Comparison of ENCODE assay signal across 33 cellular contexts in genomic region chr10:123446449-123447156, GRCh38.
"Had no signal": no experiment of that assay in that cellular context is flagged by ENCODE, and none has a peak within 500 bp of the region (broad histone marks: within the 10 kb centered on the region; RNA-seq: fewer than 3 reads in every experiment).

No MANE protein-coding gene starts in this region.

- H3K27me3 ChIP-seq: gastrocnemius medialis, ovary, right lobe of liver, upper lobe of right lung had no signal

- H3K9me3 ChIP-seq: gastrocnemius medialis, left ventricle myocardium inferior, mucosa of descending colon, right lobe of liver, thoracic aorta, upper lobe of right lung had no signal

- H3K36me3 Mint-ChIP-seq: activated naive CD4-positive, alpha-beta T cell treated with anti-CD3 and anti-CD28 coated beads, Interleukin-2, amount 50 U/mL, for 24 hours; natural killer cell treated with Interleukin-12 subunit alpha and Interleukin-12 subunit beta and Interleukin-15 and Interleukin-18, amount 100 ng/mL, for 72 hours; stimulated activated effector memory CD8-positive, alpha-beta T cell treated with anti-CD3 and anti-CD28 coated beads, Interleukin-12 subunit alpha, Interleukin-12 subunit beta, amount 100 ng/mL, for 72 hours had no signal

- H3K9me3 Mint-ChIP-seq: activated CD4-positive, alpha-beta memory T cell treated with anti-CD3 and anti-CD28 coated beads, Interleukin-2, amount 10 ng/mL, durations not matched to agents 7 days and 5 days; activated CD4-positive, alpha-beta T cell treated with anti-CD3 and anti-CD28 coated beads, Interleukin-2, amount 10 ng/mL, durations not matched to agents 7 days and 5 days; activated naive CD4-positive, alpha-beta T cell treated with anti-CD3 and anti-CD28 coated beads, Interleukin-2, amount 50 U/mL, for 24 hours; activated T-cell treated with anti-CD3 and anti-CD28 coated beads, Interleukin-2, amount 50 U/mL, for 4 hours; activated T-helper 2 cell treated with anti-CD3 and anti-CD28 coated beads, Interferon-gamma antibody, Interleukin-2, Interleukin-4, amounts not matched to agents 10 μg/mL and 5 μg/mL and 100 μg/mL, durations not matched to agents 14 hours and 24 hours and 36 hours; natural killer cell treated with Interleukin-12 subunit alpha and Interleukin-12 subunit beta and Interleukin-15 and Interleukin-18, amount 100 ng/mL, for 72 hours; stimulated activated effector memory CD8-positive, alpha-beta T cell treated with anti-CD3 and anti-CD28 coated beads, Interleukin-12 subunit alpha, Interleukin-12 subunit beta, amount 100 ng/mL, for 72 hours; stimulated activated naive CD8-positive, alpha-beta T cell treated with anti-CD3 and anti-CD28 coated beads, Interleukin-15, Interleukin-2, amounts not matched to agents 100 ng/mL and 50 ng/mL, for 24 hours had no signal

- ATAC-seq: activated T-cell treated with anti-CD3 and anti-CD28 coated beads, Interleukin-2, amount 50 U/mL, for 4 hours; gastrocnemius medialis; mucosa of descending colon; natural killer cell treated with Interleukin-12 subunit alpha and Interleukin-12 subunit beta and Interleukin-15 and Interleukin-18, amount 100 ng/mL, for 72 hours; stimulated activated effector memory CD8-positive, alpha-beta T cell treated with anti-CD3 and anti-CD28 coated beads, Interleukin-12 subunit alpha, Interleukin-12 subunit beta, amount 100 ng/mL, for 72 hours; upper lobe of right lung had no signal

- H3K4me1 ChIP-seq: gastrocnemius medialis, left ventricle myocardium inferior, right lobe of liver, upper lobe of right lung had no signal

- H3K4me3 ChIP-seq: coronary artery, dorsolateral prefrontal cortex, gastrocnemius medialis, left ventricle myocardium inferior, lung, mucosa of descending colon, ovary, right lobe of liver, skin epidermis, thoracic aorta, upper lobe of right lung had no signal

- H3K27me3 Mint-ChIP-seq: activated CD4-positive, alpha-beta T cell treated with anti-CD3 and anti-CD28 coated beads, Interleukin-2, amount 10 ng/mL, durations not matched to agents 7 days and 5 days; activated naive CD4-positive, alpha-beta T cell treated with anti-CD3 and anti-CD28 coated beads, Interleukin-2, amount 50 U/mL, for 24 hours had no signal

- H3K4me3 Mint-ChIP-seq: activated CD4-positive, alpha-beta memory T cell treated with anti-CD3 and anti-CD28 coated beads, Interleukin-2, amount 10 ng/mL, durations not matched to agents 7 days and 5 days; activated CD4-positive, alpha-beta T cell treated with anti-CD3 and anti-CD28 coated beads, Interleukin-2, amount 10 ng/mL, durations not matched to agents 7 days and 5 days; activated naive CD4-positive, alpha-beta T cell treated with anti-CD3 and anti-CD28 coated beads, Interleukin-2, amount 50 U/mL, for 24 hours; activated T-cell treated with anti-CD3 and anti-CD28 coated beads, Interleukin-2, amount 50 U/mL, for 4 hours; natural killer cell treated with Interleukin-12 subunit alpha and Interleukin-12 subunit beta and Interleukin-15 and Interleukin-18, amount 100 ng/mL, for 72 hours; stimulated activated effector memory CD8-positive, alpha-beta T cell treated with anti-CD3 and anti-CD28 coated beads, Interleukin-12 subunit alpha, Interleukin-12 subunit beta, amount 100 ng/mL, for 72 hours; stimulated activated naive CD8-positive, alpha-beta T cell treated with anti-CD3 and anti-CD28 coated beads, Interleukin-15, Interleukin-2, amounts not matched to agents 100 ng/mL and 50 ng/mL, for 24 hours had no signal

- H3K27ac ChIP-seq: coronary artery, dorsolateral prefrontal cortex, gastrocnemius medialis, left ventricle myocardium inferior, ovary, right lobe of liver, skin epidermis, thoracic aorta, upper lobe of right lung, WERI-Rb-1 had no signal

- H3K27ac Mint-ChIP-seq: activated CD4-positive, alpha-beta memory T cell treated with anti-CD3 and anti-CD28 coated beads, Interleukin-2, amount 10 ng/mL, durations not matched to agents 7 days and 5 days; activated CD4-positive, alpha-beta T cell treated with anti-CD3 and anti-CD28 coated beads, Interleukin-2, amount 10 ng/mL, durations not matched to agents 7 days and 5 days; activated naive CD4-positive, alpha-beta T cell treated with anti-CD3 and anti-CD28 coated beads, Interleukin-2, amount 50 U/mL, for 24 hours; activated T-helper 2 cell treated with anti-CD3 and anti-CD28 coated beads, Interferon-gamma antibody, Interleukin-2, Interleukin-4, amounts not matched to agents 10 μg/mL and 5 μg/mL and 100 μg/mL, durations not matched to agents 14 hours and 24 hours and 36 hours; natural killer cell treated with Interleukin-12 subunit alpha and Interleukin-12 subunit beta and Interleukin-15 and Interleukin-18, amount 100 ng/mL, for 72 hours; progenitor cell of endocrine pancreas; stimulated activated effector memory CD8-positive, alpha-beta T cell treated with anti-CD3 and anti-CD28 coated beads, Interleukin-12 subunit alpha, Interleukin-12 subunit beta, amount 100 ng/mL, for 72 hours; stimulated activated naive CD8-positive, alpha-beta T cell treated with anti-CD3 and anti-CD28 coated beads, Interleukin-15, Interleukin-2, amounts not matched to agents 100 ng/mL and 50 ng/mL, for 24 hours had no signal

- DNase-seq: activated CD4-positive, alpha-beta memory T cell treated with anti-CD3 and anti-CD28 coated beads, Interleukin-2, amount 10 ng/mL, durations not matched to agents 7 days and 5 days; activated CD4-positive, alpha-beta T cell treated with anti-CD3 and anti-CD28 coated beads, Interleukin-2, amount 10 ng/mL, durations not matched to agents 7 days and 5 days; activated CD4-positive, CD25-positive, alpha-beta regulatory T cell treated with anti-CD3 and anti-CD28 coated beads, Interleukin-2, amount 50 U/mL, for 72 hours; activated CD8-positive, alpha-beta memory T cell treated with anti-CD3 and anti-CD28 coated beads, Interleukin-2, amount 50 U/mL, for 48 hours; activated T-cell treated with anti-CD3 and anti-CD28 coated beads, Interleukin-2, amount 50 U/mL, for 4 hours; anterior cingulate cortex; cerebellar nuclear complex; dorsolateral prefrontal cortex; effector memory CD4-positive, alpha-beta T cell; erythroblast; gastrocnemius medialis; glutamatergic neuron; left ventricle myocardium inferior; mesendoderm; mucosa of descending colon; ovary; right lobe of liver; stimulated activated CD4-positive, alpha-beta T cell treated with anti-CD3 and anti-CD28 coated beads, Interleukin-4, amount 100 ng/mL, for 24 hours; T-helper 9 cell; upper lobe of right lung; WERI-Rb-1 had no signal

- H3K4me1 Mint-ChIP-seq: activated CD4-positive, alpha-beta memory T cell treated with anti-CD3 and anti-CD28 coated beads, Interleukin-2, amount 10 ng/mL, durations not matched to agents 7 days and 5 days; activated naive CD4-positive, alpha-beta T cell treated with anti-CD3 and anti-CD28 coated beads, Interleukin-2, amount 50 U/mL, for 24 hours had no signal

- H3K36me3 ChIP-seq: gastrocnemius medialis, left ventricle myocardium inferior, ovary, right lobe of liver, thoracic aorta, upper lobe of right lung, WERI-Rb-1 had no signal

- FAIRE-seq: islet of Langerhans, TTC549 had no signal
